20 cellular contexts compared by ENCODE assay signal in the genomic region with DNA sequence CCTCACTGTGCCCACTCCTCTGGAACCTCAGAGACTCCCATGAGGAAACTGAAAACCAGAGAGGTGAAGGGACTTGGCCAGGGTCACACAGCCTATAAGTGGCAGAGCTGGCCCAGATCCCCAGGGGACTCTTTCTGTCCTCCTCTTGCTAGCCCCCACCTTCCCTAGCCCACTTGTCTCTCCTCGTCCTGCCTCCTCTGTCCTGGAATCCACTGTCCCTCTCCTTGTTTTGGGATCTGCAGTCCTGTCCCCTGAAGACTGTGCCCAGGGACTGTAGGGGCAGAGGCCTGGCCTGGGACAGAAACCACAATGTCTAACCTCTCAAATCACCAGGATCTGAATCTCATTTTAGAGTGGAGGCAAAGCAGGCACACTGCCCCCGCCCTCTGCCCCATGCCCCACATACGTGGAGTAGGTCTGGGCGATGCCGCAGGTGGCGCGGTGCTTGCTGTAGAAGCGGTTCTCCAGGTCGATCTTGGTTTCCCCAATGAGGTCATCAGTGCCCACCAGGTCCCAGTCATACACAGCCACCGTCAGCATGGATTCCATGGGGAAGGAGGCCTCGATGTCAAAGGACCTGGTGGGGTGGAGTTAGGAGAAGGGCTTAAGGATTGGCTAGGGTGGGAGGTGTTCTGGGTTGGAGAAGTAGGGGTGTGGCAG. TPM values are rescaled to one million over a fixed set of nuclear protein-coding genes. Genes with fewer than 3 reads are reported as not detected.
"Had no signal": no experiment of that assay in that cellular context is flagged by ENCODE, and none has a peak within 500 bp of the region (broad histone marks: within the 10 kb centered on the region; RNA-seq: fewer than 3 reads in every experiment).

No MANE protein-coding gene starts in this region.

- H3K27me3 ChIP-seq: dorsolateral prefrontal cortex, esophagus muscularis mucosa had no signal

- H3K9me3 Mint-ChIP-seq: stimulated activated naive CD8-positive, alpha-beta T cell treated with anti-CD3 and anti-CD28 coated beads, Interleukin-15, Interleukin-2, amounts not matched to agents 100 ng/mL and 50 ng/mL, for 24 hours had no signal

- H3K27ac ChIP-seq: dorsolateral prefrontal cortex, esophagus muscularis mucosa, tibial artery had no signal

- ATAC-seq: effector memory CD8-positive, alpha-beta T cell; mucosa of descending colon; WTC11 had no signal

- H3K4me3 ChIP-seq: dorsolateral prefrontal cortex, esophagus muscularis mucosa, mucosa of descending colon, tibial artery had no signal

- H3K27me3 Mint-ChIP-seq: activated naive CD8-positive, alpha-beta T cell treated with anti-CD3 and anti-CD28 coated beads for 36 hours; effector memory CD8-positive, alpha-beta T cell; progenitor cell of endocrine pancreas; stimulated activated naive CD8-positive, alpha-beta T cell treated with anti-CD3 and anti-CD28 coated beads, Interleukin-15, Interleukin-2, amounts not matched to agents 100 ng/mL and 50 ng/mL, for 24 hours had no signal

- H3K27ac Mint-ChIP-seq: activated naive CD8-positive, alpha-beta T cell treated with anti-CD3 and anti-CD28 coated beads for 36 hours; effector memory CD8-positive, alpha-beta T cell; nephron progenitor cell; progenitor cell of endocrine pancreas; stimulated activated naive CD8-positive, alpha-beta T cell treated with anti-CD3 and anti-CD28 coated beads, Interleukin-15, Interleukin-2, amounts not matched to agents 100 ng/mL and 50 ng/mL, for 24 hours; WTC11 had no signal

- DNase-seq: activated naive CD4-positive, alpha-beta T cell; activated naive CD8-positive, alpha-beta T cell treated with anti-CD3 and anti-CD28 coated beads for 36 hours; activated T-cell treated with anti-CD3 and anti-CD28 coated beads, Interleukin-2, amount 50 U/mL, for 1 hour; central memory CD4-positive, alpha-beta T cell; effector memory CD8-positive, alpha-beta T cell; hippocampal formation; mesenchymal stem cell; nephron progenitor cell; retina; stimulated activated CD4-positive, alpha-beta T cell treated with anti-CD3 and anti-CD28 coated beads, Interleukin-1b, Interleukin-23, amount 100 ng/mL, for 48 hours; T-helper 1 cell; T-helper 9 cell had no signal

- H3K36me3 ChIP-seq: esophagus muscularis mucosa, tibial artery had no signal

- H3K36me3 Mint-ChIP-seq: activated naive CD8-positive, alpha-beta T cell treated with anti-CD3 and anti-CD28 coated beads for 36 hours; WTC11 had no signal

- H3K4me1 Mint-ChIP-seq: activated naive CD8-positive, alpha-beta T cell treated with anti-CD3 and anti-CD28 coated beads for 36 hours had no signal

- H3K4me3 Mint-ChIP-seq: activated naive CD8-positive, alpha-beta T cell treated with anti-CD3 and anti-CD28 coated beads for 36 hours; effector memory CD8-positive, alpha-beta T cell; nephron progenitor cell; stimulated activated naive CD8-positive, alpha-beta T cell treated with anti-CD3 and anti-CD28 coated beads, Interleukin-15, Interleukin-2, amounts not matched to agents 100 ng/mL and 50 ng/mL, for 24 hours; WTC11 had no signal

RNA-seq across cellular contexts. Expression of a gene that starts 12.5 kb away (rescaled TPM):
- total RNA-seq: astrocyte had no signal
